8 cellular contexts compared by ENCODE assay signal in genomic region chr11:33257160-33257896, GRCh38. TPM values are rescaled to one million over a fixed set of nuclear protein-coding genes. Genes with fewer than 3 reads are reported as not detected.
DNase-seq lines count a peak whose midpoint lies in the region; ATAC-seq and TF ChIP-seq lines count a peak whose summit lies in the region.

Gene HIPK3 (plus strand): TSS chr11:33257381.

- BruUV-seq in OCI-LY7 (replicated peaks; lab: Mats Ljungman, UMichigan), result no TSS peak

- H3K79me2 ChIP-seq in OCI-LY7 (ENCODE audit: insufficient read depth, low read depth, low read length), result peaks cover 39% of the 10 kb centered on the region

- TF ChIP-seq CTCF in OCI-LY7 (conservative IDR thresholded peaks at IDR 0.05; ENCODE audit: low read length), result peak; percentile 18; the same call in 1 of the 2 replicates

- H3K27ac ChIP-seq in OCI-LY7 (ENCODE audit: low read depth, low read length, poor library complexity, severe bottlenecking), result peak within 1 kb of the TSS; percentile 85
- peak within 1 kb of the TSS; percentile 99 for H3K27ac ChIP-seq in epithelial cell of prostate

- H3K4me1 ChIP-seq in OCI-LY7 (ENCODE audit: insufficient read depth, low read length, poor library complexity, severe bottlenecking), result peaks cover 27% of the 10 kb centered on the region

- peak within 1 kb of the TSS; percentile 89 for H2AFZ ChIP-seq in OCI-LY7 (ENCODE audit: low read length)

- peak; percentile 91 for DNase-seq in D341Med (ENCODE audit: low spot score)
- DNase-seq in HT1080 (ENCODE audit: low read depth), result peak; percentile 65
- peak; percentile 88 for DNase-seq in OCI-LY7 (ENCODE audit: low spot score)
- DNase-seq in activated T-cell treated with anti-CD3 and anti-CD28 coated beads for 4 hours, result peak; percentile 42
- DNase-seq in epithelial cell of prostate (ENCODE audit: low read depth, low spot score), result no peak
- peak; percentile 78 for DNase-seq in mucosa of gallbladder (ENCODE audit: low spot score)
- peak; percentile 64 for DNase-seq in stimulated activated CD8-positive, alpha-beta memory T cell treated with anti-CD3 and anti-CD28 coated beads, Interleukin-4, amount 100 ng/mL, for 24 hours (ENCODE audit: low read depth)

- H3K4me3 ChIP-seq in OCI-LY7 (ENCODE audit: low read depth, low read length, poor library complexity, severe bottlenecking), result peak within 1 kb of the TSS; percentile 83

- no peaks in the 10 kb centered on the region; the same call in 1 of the 2 replicates for H3K9me3 ChIP-seq in OCI-LY7 (ENCODE audit: low read length)

- no peaks in the 10 kb centered on the region for H3K36me3 ChIP-seq in OCI-LY7 (ENCODE audit: insufficient read depth, low read length)

- ATAC-seq in GM21360 (IDR thresholded peaks at IDR 0.05; ENCODE audit: unreplicated experiment), result peak; percentile 71

- H4K20me1 ChIP-seq in OCI-LY7 (ENCODE audit: insufficient read depth, low read length), result peaks cover 23% of the 10 kb centered on the region

- POLR2A ChIA-PET in OCI-LY7 (lab: Charles Lee), result interaction anchor here (0.6 kb wide), 1 partner anchor 11 kb away, joined by 6 read pairs; no protein-coding TSS in a partner anchor

- CTCF ChIA-PET in OCI-LY7 (lab: Charles Lee; ENCODE audit: unreplicated experiment), result interaction anchor here (0.6 kb wide), 1 partner anchor 739 kb away, joined by 3 read pairs; no protein-coding TSS in a partner anchor

- intact Hi-C loops in OCI-LY7 (cut with micrococcal nuclease; ENCODE audit: unreplicated experiment), result loop anchor here (5.0 kb wide), 3 partner anchors 70 to 480 kb away; partner anchors contain the start of gene CD59

- H3K9me2 ChIP-seq in OCI-LY7 (ENCODE audit: insufficient read depth, low read length), result no peaks in the 10 kb centered on the region

- peak within 1 kb of the TSS; percentile 90 for H3K4me2 ChIP-seq in OCI-LY7 (ENCODE audit: low read length)

RNA-seq across cellular contexts. Expression of gene HIPK3, which starts in this region (rescaled TPM):
- total RNA-seq in HT1080 (2014; rRNA removed; shearing (Covaris generic)), result 19.4 and 23.1 TPM in 2 replicates
- 8.8 and 11.9 TPM in 2 replicates for polyA plus RNA-seq in HT1080 (2015; cell fraction: cytosol; rRNA removed)
- polyA plus RNA-seq in HT1080 (2015; cell fraction: nucleus; rRNA removed), result 15.9 and 17.0 TPM in 2 replicates
- 15.2 and 19.0 TPM in 2 replicates for total RNA-seq in OCI-LY7 (2014; rRNA removed; shearing (Covaris generic))
- total RNA-seq in OCI-LY7 (2022) (28.4 and 29.0 TPM in 2 replicates), mucosa of gallbladder (105 TPM)
